ENCODE assay signal across 1 cellular context in the genomic region with DNA sequence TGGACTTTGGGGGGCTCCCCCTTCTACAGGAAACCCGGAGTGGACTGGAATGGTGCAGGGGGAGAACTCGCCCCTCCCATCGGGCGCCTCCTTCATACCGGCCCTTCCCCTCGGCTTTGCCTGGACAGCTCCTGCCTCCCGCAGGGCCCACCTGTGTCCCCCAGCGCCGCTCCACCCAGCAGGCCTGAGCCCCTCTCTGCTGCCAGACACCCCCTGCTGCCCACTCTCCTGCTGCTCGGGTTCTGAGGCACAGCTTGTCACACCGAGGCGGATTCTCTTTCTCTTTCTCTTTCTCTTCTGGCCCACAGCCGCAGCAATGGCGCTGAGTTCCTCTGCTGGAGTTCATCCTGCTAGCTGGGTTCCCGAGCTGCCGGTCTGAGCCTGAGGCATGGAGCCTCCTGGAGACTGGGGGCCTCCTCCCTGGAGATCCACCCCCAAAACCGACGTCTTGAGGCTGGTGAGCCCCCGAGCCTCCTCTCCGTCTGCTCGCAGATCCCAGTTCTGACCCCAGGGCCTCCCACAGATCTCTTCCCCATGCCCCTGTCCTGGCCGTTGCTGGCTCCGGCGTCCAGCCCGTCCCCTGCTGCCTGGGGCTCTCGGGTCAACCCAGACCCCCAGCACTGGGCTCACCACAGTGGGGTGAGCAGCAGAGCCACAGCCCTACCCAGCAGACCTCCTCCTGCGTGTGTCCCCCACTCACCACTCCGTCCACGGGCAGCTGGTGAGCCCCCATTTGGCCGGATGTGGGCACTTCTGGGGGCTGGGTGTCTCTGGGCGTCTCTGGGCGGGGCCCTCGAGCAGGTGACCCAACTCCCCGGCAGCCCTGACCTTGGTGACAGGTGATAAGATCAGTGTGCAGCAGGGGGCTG.
TF ChIP-seq lines count a peak whose summit lies in the region.

TNFRSF14 (plus strand) TSS at position 95 of the 869 bp plus-strand sequence; CDS start at position 389, 294 bp downstream.

TF ChIP-seq in HepG2, 621 proteins besides CTCF, POLR2A, EP300 and RAD21 (continued from another document and continues in another):
- TF ChIP-seq, protein P1, sequence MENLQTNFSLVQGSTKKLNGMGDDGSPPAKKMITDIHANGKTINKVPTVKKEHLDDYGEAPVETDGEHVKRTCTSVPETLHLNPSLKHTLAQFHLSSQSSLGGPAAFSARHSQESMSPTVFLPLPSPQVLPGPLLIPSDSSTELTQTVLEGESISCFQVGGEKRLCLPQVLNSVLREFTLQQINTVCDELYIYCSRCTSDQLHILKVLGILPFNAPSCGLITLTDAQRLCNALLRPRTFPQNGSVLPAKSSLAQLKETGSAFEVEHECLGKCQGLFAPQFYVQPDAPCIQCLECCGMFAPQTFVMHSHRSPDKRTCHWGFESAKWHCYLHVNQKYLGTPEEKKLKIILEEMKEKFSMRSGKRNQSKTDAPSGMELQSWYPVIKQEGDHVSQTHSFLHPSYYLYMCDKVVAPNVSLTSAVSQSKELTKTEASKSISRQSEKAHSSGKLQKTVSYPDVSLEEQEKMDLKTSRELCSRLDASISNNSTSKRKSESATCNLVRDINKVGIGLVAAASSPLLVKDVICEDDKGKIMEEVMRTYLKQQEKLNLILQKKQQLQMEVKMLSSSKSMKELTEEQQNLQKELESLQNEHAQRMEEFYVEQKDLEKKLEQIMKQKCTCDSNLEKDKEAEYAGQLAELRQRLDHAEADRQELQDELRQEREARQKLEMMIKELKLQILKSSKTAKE (CRISPR knock-in tag; IDR thresholded peaks at IDR 0.05; ENCODE audit: borderline replicate concordance) = peak; percentile 58; the same call in 1 of the 2 replicates
- TF ChIP-seq ZNF121 (CRISPR knock-in tag; IDR thresholded peaks at IDR 0.05) = no peak
- no peak for TF ChIP-seq MLXIP (CRISPR knock-in tag; IDR thresholded peaks at IDR 0.05; ENCODE audit: borderline replicate concordance)
- no peak for TF ChIP-seq GATAD1 (CRISPR knock-in tag; IDR thresholded peaks at IDR 0.05)
- no peak for TF ChIP-seq ZNF3 (CRISPR knock-in tag; IDR thresholded peaks at IDR 0.05)
- TF ChIP-seq, protein P2, sequence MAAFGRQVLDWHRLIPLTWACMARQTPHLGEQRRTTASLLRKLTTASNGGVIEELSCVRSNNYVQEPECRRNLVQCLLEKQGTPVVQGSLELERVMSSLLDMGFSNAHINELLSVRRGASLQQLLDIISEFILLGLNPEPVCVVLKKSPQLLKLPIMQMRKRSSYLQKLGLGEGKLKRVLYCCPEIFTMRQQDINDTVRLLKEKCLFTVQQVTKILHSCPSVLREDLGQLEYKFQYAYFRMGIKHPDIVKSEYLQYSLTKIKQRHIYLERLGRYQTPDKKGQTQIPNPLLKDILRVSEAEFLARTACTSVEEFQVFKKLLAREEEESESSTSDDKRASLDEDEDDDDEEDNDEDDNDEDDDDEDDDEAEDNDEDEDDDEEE (CRISPR knock-in tag; IDR thresholded peaks at IDR 0.05) = no peak
- TF ChIP-seq, protein P3, sequence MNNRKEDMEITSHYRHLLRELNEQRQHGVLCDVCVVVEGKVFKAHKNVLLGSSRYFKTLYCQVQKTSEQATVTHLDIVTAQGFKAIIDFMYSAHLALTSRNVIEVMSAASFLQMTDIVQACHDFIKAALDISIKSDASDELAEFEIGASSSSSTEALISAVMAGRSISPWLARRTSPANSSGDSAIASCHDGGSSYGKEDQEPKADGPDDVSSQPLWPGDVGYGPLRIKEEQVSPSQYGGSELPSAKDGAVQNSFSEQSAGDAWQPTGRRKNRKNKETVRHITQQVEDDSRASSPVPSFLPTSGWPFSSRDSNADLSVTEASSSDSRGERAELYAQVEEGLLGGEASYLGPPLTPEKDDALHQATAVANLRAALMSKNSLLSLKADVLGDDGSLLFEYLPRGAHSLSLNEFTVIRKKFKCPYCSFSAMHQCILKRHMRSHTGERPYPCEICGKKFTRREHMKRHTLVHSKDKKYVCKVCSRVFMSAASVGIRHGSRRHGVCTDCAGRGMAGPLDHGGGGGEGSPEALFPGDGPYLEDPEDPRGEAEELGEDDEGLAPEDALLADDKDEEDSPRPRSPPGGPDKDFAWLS (CRISPR knock-in tag; IDR thresholded peaks at IDR 0.05; ENCODE audit: borderline replicate concordance) = no peak
- peak; percentile 79 for TF ChIP-seq GABPB1 (CRISPR knock-in tag; IDR thresholded peaks at IDR 0.05)
- TF ChIP-seq CAMTA2 (CRISPR knock-in tag; IDR thresholded peaks at IDR 0.05; ENCODE audit: borderline replicate concordance) = no peak
- TF ChIP-seq ZNF34 (CRISPR knock-in tag; IDR thresholded peaks at IDR 0.05; ENCODE audit: borderline replicate concordance) = no peak
- no peak for TF ChIP-seq ZNF644 (CRISPR knock-in tag; IDR thresholded peaks at IDR 0.05; ENCODE audit: low read depth)
- no peak for TF ChIP-seq NPAS2 (CRISPR knock-in tag; IDR thresholded peaks at IDR 0.05; ENCODE audit: borderline replicate concordance)
- no peak for TF ChIP-seq PRDM10 (CRISPR knock-in tag; IDR thresholded peaks at IDR 0.05; ENCODE audit: low read depth)
- no peak; the same call in 1 of the 2 replicates for TF ChIP-seq RXRB (CRISPR knock-in tag; IDR thresholded peaks at IDR 0.05; ENCODE audit: borderline replicate concordance)
- TF ChIP-seq ZNF17 (CRISPR knock-in tag; IDR thresholded peaks at IDR 0.05) = no peak
- TF ChIP-seq ZNF30 (CRISPR knock-in tag; IDR thresholded peaks at IDR 0.05) = no peak
- TF ChIP-seq KDM5A (IDR thresholded peaks at IDR 0.05; ENCODE audit: borderline replicate concordance, low read length) = no peak
- TF ChIP-seq ZNF12 (CRISPR knock-in tag; IDR thresholded peaks at IDR 0.05) = no peak
- no peak for TF ChIP-seq BRF2 (CRISPR knock-in tag; IDR thresholded peaks at IDR 0.05)
- no peak for TF ChIP-seq ZNF446 (CRISPR knock-in tag; IDR thresholded peaks at IDR 0.05)
- TF ChIP-seq ZNF710 (CRISPR knock-in tag; IDR thresholded peaks at IDR 0.05; ENCODE audit: borderline replicate concordance) = no peak
- no peak for TF ChIP-seq ARHGAP35 (CRISPR knock-in tag; IDR thresholded peaks at IDR 0.05; ENCODE audit: borderline replicate concordance)
- TF ChIP-seq RCOR2 (CRISPR knock-in tag; IDR thresholded peaks at IDR 0.05) = no peak
- TF ChIP-seq ZNF563 (CRISPR knock-in tag; IDR thresholded peaks at IDR 0.05) = peak; percentile 40; the same call in 1 of the 2 replicates
- TF ChIP-seq, protein P4, sequence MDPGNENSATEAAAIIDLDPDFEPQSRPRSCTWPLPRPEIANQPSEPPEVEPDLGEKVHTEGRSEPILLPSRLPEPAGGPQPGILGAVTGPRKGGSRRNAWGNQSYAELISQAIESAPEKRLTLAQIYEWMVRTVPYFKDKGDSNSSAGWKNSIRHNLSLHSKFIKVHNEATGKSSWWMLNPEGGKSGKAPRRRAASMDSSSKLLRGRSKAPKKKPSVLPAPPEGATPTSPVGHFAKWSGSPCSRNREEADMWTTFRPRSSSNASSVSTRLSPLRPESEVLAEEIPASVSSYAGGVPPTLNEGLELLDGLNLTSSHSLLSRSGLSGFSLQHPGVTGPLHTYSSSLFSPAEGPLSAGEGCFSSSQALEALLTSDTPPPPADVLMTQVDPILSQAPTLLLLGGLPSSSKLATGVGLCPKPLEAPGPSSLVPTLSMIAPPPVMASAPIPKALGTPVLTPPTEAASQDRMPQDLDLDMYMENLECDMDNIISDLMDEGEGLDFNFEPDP (CRISPR knock-in tag; conservative IDR thresholded peaks at IDR 0.05) = no peak
- TF ChIP-seq ZNF260 (CRISPR knock-in tag; IDR thresholded peaks at IDR 0.05; ENCODE audit: borderline replicate concordance, low read depth) = no peak
- no peak for TF ChIP-seq ZNF775 (CRISPR knock-in tag; IDR thresholded peaks at IDR 0.05; ENCODE audit: borderline replicate concordance)
- no peak for TF ChIP-seq ZNF577 (CRISPR knock-in tag; IDR thresholded peaks at IDR 0.05; ENCODE audit: borderline replicate concordance, low read depth)
- TF ChIP-seq MATR3 (CRISPR knock-in tag; IDR thresholded peaks at IDR 0.05) = no peak
- TF ChIP-seq KLF13 (CRISPR knock-in tag; IDR thresholded peaks at IDR 0.05) = no peak
- TF ChIP-seq REL (CRISPR knock-in tag; conservative IDR thresholded peaks at IDR 0.05) = no peak
- no peak for TF ChIP-seq HNRNPK (IDR thresholded peaks at IDR 0.05; ENCODE audit: low read depth, low read length, poor library complexity, severe bottlenecking)
- TF ChIP-seq ZNF562 (CRISPR knock-in tag; IDR thresholded peaks at IDR 0.05; ENCODE audit: borderline replicate concordance) = no peak
- no peak for TF ChIP-seq RFXANK (CRISPR knock-in tag; IDR thresholded peaks at IDR 0.05)
- TF ChIP-seq ZNF207 (IDR thresholded peaks at IDR 0.05; ENCODE audit: borderline replicate concordance) = no peak
- no peak for TF ChIP-seq CBX2 (IDR thresholded peaks at IDR 0.05; ENCODE audit: low read depth, low read length)
- no peak for TF ChIP-seq CBX2 (CRISPR knock-in tag; IDR thresholded peaks at IDR 0.05; ENCODE audit: low read depth)
- no peak for TF ChIP-seq ATM (IDR thresholded peaks at IDR 0.05; ENCODE audit: borderline replicate concordance)
- 0 out of 2 replicates have a peak, but pooled peaks have one; percentile 2 for TF ChIP-seq ZNF580 (CRISPR knock-in tag; IDR thresholded peaks at IDR 0.05; ENCODE audit: borderline replicate concordance, low read depth)
